20 cellular contexts compared by ENCODE assay signal in genomic region chr12:50160643-50161042, GRCh38. TPM values are rescaled to one million over a fixed set of nuclear protein-coding genes. Genes with fewer than 3 reads are reported as not detected.
"Had no signal": no experiment of that assay in that cellular context is flagged by ENCODE, and none has a peak within 500 bp of the region (broad histone marks: within the 10 kb centered on the region; RNA-seq: fewer than 3 reads in every experiment).

No MANE protein-coding gene starts in this region.

- H3K36me3 ChIP-seq: colonic mucosa, lower lobe of right lung, neural progenitor cell, right lobe of liver, upper lobe of left lung, WERI-Rb-1 had no signal

- H3K4me3 ChIP-seq: colonic mucosa, lower lobe of right lung, neural progenitor cell, psoas muscle, right lobe of liver, smooth muscle cell, testis, upper lobe of left lung had no signal

- H3K4me3 Mint-ChIP-seq: neural progenitor cell; stimulated activated memory B cell treated with anti-CD40 and anti-IgM and Interleukin-4, amounts not matched to agents 10 μg/mL and 1 μg/mL and 100 μg/mL, for 72 hours had no signal

- H3K9me3 Mint-ChIP-seq: activated naive CD4-positive, alpha-beta T cell treated with anti-CD3 and anti-CD28 coated beads, Interleukin-2, amount 50 U/mL, for 72 hours; stimulated activated memory B cell treated with anti-CD40 and anti-IgM and Interleukin-4, amounts not matched to agents 10 μg/mL and 1 μg/mL and 100 μg/mL, for 72 hours had no signal

- H3K9ac ChIP-seq: neural progenitor cell had no signal

- H3K27ac ChIP-seq: colonic mucosa, neural progenitor cell, psoas muscle, right lobe of liver, testis, upper lobe of left lung, WERI-Rb-1 had no signal

- DNase-seq: activated CD4-positive, alpha-beta T cell treated with anti-CD3 and anti-CD28 coated beads for 1 hour; activated CD4-positive, alpha-beta T cell treated with anti-CD3 and anti-CD28 coated beads, Interleukin-2, amount 50 U/mL, for 48 hours; activated effector memory CD4-positive, alpha-beta T cell treated with anti-CD3 and anti-CD28 coated beads, Interleukin-2, amount 50 U/mL, for 16 hours; activated T-cell treated with anti-CD3 and anti-CD28 coated beads, Interleukin-2, amount 50 U/mL, for 1 hour; amygdala; caudate nucleus; colonic mucosa; hypothalamus; lower lobe of right lung; midbrain; psoas muscle; right lobe of liver; stimulated activated CD4-positive, alpha-beta T cell treated with anti-CD3 and anti-CD28 coated beads, Interleukin-4, amount 100 ng/mL, for 24 hours; testis; upper lobe of left lung; WERI-Rb-1 had no signal

- H3K27me3 ChIP-seq: colonic mucosa, neural progenitor cell, right lobe of liver, testis, upper lobe of left lung had no signal

- H3K27me3 Mint-ChIP-seq: stimulated activated memory B cell treated with anti-CD40 and anti-IgM and Interleukin-4, amounts not matched to agents 10 μg/mL and 1 μg/mL and 100 μg/mL, for 72 hours had no signal

- H2AFZ ChIP-seq: neural progenitor cell had no signal

- ATAC-seq: activated naive CD4-positive, alpha-beta T cell treated with anti-CD3 and anti-CD28 coated beads, Interleukin-2, amount 50 U/mL, for 72 hours; lower lobe of right lung; psoas muscle; right lobe of liver; stimulated activated memory B cell treated with anti-CD40 and anti-IgM and Interleukin-4, amounts not matched to agents 10 μg/mL and 1 μg/mL and 100 μg/mL, for 72 hours had no signal

- H3K4me1 ChIP-seq: colonic mucosa, psoas muscle, right lobe of liver, testis had no signal

- H3K9me3 ChIP-seq: colonic mucosa, lower lobe of right lung, psoas muscle, right lobe of liver, testis, upper lobe of left lung had no signal

- H3K27ac Mint-ChIP-seq: neural progenitor cell; stimulated activated memory B cell treated with anti-CD40 and anti-IgM and Interleukin-4, amounts not matched to agents 10 μg/mL and 1 μg/mL and 100 μg/mL, for 72 hours had no signal

- H3K4me2 ChIP-seq: neural progenitor cell, smooth muscle cell had no signal

RNA-seq across cellular contexts. Expression of gene GPD1, which starts 56.8 kb away (rescaled TPM):
- total RNA-seq: smooth muscle cell had no signal
